18 cellular contexts compared by ENCODE assay signal in the genomic region with DNA sequence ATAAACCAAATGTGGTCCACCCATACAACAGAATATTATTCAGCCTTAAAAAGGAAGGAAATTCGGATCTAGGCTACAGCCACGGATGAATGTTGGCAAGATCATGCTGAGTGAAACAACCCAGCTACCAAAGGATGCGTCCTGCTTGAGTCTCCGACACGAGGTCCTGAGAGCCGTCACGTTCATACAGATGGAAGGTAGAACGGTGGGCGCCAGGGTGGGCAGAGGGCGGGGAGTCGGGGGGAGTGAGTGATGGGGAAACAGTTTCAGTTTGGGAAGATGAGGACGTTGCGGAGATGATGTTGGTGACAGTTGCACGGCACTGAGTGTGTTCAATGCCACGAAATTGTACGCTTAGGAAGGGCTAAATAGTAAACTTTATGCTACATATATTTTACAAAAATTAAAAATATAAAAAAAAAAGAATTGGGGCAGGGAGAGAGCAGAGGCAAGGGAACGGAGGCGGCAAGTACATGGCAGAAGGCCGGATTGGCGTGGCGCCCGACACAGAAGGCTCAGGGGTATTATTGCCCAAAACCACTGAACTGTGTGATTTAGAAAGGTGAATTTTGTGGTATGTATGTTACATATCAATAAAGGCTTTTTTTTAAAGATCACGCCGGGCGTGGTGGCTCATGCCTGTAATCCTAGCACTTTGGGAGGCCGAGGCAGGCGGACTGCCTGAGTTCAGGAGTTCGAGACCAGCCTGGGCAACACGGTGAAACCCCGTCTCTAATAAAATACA.
"Had no signal": no experiment of that assay in that cellular context is flagged by ENCODE, and none has a peak within 500 bp of the region (broad histone marks: within the 10 kb centered on the region; RNA-seq: fewer than 3 reads in every experiment).

No MANE protein-coding gene starts in this region.

- H2AFZ ChIP-seq: neural progenitor cell had no signal

- H3K27ac ChIP-seq: cardiac muscle cell, neural progenitor cell, tibial nerve had no signal

- H3K9me3 ChIP-seq: tibial nerve had no signal

- H3K27me3 ChIP-seq: cardiac muscle cell, neural progenitor cell, tibial nerve had no signal

- H3K4me1 ChIP-seq: neural progenitor cell had no signal

- H3K4me3 ChIP-seq: cardiac muscle cell, lung, neural progenitor cell, tibial nerve had no signal

- DNase-seq: activated CD4-positive, alpha-beta memory T cell treated with anti-CD3 and anti-CD28 coated beads for 36 hours; activated CD4-positive, alpha-beta T cell treated with anti-CD3 and anti-CD28 coated beads for 48 hours; activated effector memory CD4-positive, alpha-beta T cell treated with Interleukin-2 at 50 U/mL for 16 hours; activated naive CD4-positive, alpha-beta T cell treated with anti-CD3 and anti-CD28 coated beads for 36 hours; activated naive CD8-positive, alpha-beta T cell treated with anti-CD3 and anti-CD28 coated beads, Interleukin-2, amount 10 ng/mL, durations not matched to agents 7 days and 5 days; activated T-cell treated with anti-CD3 and anti-CD28 coated beads, Interleukin-2, amount 50 U/mL, for 72 hours; amniotic stem cell; dermis blood vessel endothelial cell; effector memory CD8-positive, alpha-beta T cell; foreskin melanocyte; left colon; naive B cell; stimulated activated CD4-positive, alpha-beta T cell treated with anti-CD3 and anti-CD28 coated beads, Interleukin-12 subunit alpha, Interleukin-12 subunit beta, amount 100 ng/mL, for 4 hours had no signal

- H3K4me2 ChIP-seq: neural progenitor cell had no signal

- H3K9ac ChIP-seq: neural progenitor cell had no signal

- H3K36me3 ChIP-seq: cardiac muscle cell, neural progenitor cell had no signal

- ATAC-seq: activated T-cell treated with anti-CD3 and anti-CD28 coated beads, Interleukin-2, amount 50 U/mL, for 72 hours; effector memory CD8-positive, alpha-beta T cell; esophagus mucosa; left colon had no signal
